In genomic region chr6:35497571-35498406, GRCh38 we compare ENCODE assay signal across 1 cellular context.
A peak's percentile ranks its signal among the peaks of the same experiment; 100 is the strongest.
TF ChIP-seq lines count a peak whose summit lies in the region.

No MANE protein-coding gene starts in this region.

TF ChIP-seq in Ishikawa, 13 proteins besides CTCF, POLR2A, EP300 and RAD21 (continued from another document):
- TF ChIP-seq, protein P1, sequence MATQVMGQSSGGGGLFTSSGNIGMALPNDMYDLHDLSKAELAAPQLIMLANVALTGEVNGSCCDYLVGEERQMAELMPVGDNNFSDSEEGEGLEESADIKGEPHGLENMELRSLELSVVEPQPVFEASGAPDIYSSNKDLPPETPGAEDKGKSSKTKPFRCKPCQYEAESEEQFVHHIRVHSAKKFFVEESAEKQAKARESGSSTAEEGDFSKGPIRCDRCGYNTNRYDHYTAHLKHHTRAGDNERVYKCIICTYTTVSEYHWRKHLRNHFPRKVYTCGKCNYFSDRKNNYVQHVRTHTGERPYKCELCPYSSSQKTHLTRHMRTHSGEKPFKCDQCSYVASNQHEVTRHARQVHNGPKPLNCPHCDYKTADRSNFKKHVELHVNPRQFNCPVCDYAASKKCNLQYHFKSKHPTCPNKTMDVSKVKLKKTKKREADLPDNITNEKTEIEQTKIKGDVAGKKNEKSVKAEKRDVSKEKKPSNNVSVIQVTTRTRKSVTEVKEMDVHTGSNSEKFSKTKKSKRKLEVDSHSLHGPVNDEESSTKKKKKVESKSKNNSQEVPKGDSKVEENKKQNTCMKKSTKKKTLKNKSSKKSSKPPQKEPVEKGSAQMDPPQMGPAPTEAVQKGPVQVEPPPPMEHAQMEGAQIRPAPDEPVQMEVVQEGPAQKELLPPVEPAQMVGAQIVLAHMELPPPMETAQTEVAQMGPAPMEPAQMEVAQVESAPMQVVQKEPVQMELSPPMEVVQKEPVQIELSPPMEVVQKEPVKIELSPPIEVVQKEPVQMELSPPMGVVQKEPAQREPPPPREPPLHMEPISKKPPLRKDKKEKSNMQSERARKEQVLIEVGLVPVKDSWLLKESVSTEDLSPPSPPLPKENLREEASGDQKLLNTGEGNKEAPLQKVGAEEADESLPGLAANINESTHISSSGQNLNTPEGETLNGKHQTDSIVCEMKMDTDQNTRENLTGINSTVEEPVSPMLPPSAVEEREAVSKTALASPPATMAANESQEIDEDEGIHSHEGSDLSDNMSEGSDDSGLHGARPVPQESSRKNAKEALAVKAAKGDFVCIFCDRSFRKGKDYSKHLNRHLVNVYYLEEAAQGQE (IDR thresholded peaks at IDR 0.05; ENCODE audit: low read depth), result no peak
- TF ChIP-seq CREB1 (IDR thresholded peaks at IDR 0.05; ENCODE audit: low read depth), result no peak
- no peak for TF ChIP-seq FOXM1 (IDR thresholded peaks at IDR 0.05; ENCODE audit: borderline replicate concordance, low read depth)
- TF ChIP-seq, protein P2, sequence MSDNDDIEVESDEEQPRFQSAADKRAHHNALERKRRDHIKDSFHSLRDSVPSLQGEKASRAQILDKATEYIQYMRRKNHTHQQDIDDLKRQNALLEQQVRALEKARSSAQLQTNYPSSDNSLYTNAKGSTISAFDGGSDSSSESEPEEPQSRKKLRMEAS (IDR thresholded peaks at IDR 0.05), result peak; percentile 98
- TF ChIP-seq USF1 (IDR thresholded peaks at IDR 0.05), result peak; percentile 8; the same call in 1 of the 2 replicates
- no peak for TF ChIP-seq EGR1 (IDR thresholded peaks at IDR 0.05)
TF ChIP-seq in Ishikawa: peak in this region for 7.
